Comparison of ENCODE assay signal across 9 cellular contexts in the genomic region with DNA sequence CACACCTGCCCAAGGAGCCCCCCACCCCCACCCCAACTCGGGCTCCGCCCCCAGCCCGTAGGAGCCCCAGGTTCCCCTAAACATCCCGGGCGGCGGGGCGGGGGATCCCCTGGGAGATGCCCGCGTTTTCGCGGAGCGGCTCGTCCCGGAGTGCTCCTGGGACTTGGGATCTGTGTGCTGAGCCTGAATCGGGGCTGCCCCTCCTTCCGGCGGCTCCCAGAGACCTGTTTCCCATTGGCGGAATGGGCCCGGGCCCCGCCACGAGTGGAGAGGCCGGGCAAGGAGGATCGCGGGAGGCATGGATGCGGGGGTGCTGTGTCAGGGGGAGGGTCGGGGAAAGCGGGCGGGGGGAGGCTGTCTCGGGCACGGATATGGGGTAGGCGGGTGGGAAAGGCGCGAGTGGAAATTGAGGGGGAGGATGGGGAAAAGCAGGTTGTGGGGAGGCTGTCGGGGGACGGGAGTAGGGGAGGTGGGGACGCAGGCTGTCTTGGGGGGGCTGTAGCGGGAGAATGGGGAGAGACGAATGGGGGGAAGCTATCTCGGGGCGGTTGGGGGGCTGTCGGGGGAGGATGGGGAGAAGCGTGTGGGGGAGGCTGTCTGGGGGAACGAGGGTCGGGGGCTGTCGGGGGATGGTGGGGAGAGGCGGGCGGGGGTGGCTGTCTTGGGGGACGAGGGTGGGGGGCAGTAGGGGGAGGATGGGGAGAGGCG. TPM values are rescaled to one million over a fixed set of nuclear protein-coding genes. Genes with fewer than 3 reads are reported as not detected.
A peak's percentile ranks its signal among the peaks of the same experiment; 100 is the strongest.
DNase-seq lines count a peak whose midpoint lies in the region; ATAC-seq and TF ChIP-seq lines count a peak whose summit lies in the region.
"Had no signal": no experiment of that assay in that cellular context is flagged by ENCODE, and none has a peak within 500 bp of the region (broad histone marks: within the 10 kb centered on the region; RNA-seq: fewer than 3 reads in every experiment).

No MANE protein-coding gene starts in this region.

- ATAC-seq in mucosa of descending colon (peak; percentile 31), GM21390 (IDR thresholded peaks at IDR 0.05; ENCODE audit: unreplicated experiment) (no peak), HG02798 (IDR thresholded peaks at IDR 0.05; ENCODE audit: poor library complexity, unreplicated experiment) (no peak)

- peak overlapping the region; percentile 17 for H3K4me3 Mint-ChIP-seq in dendritic cell treated with granulocyte-macrophage colony-stimulating factor and Interleukin-4, amounts not matched to agents 40 ng/mL and 50 ng/mL, for 4 days

- H3K9me3 Mint-ChIP-seq in dendritic cell treated with granulocyte-macrophage colony-stimulating factor and Interleukin-4, amounts not matched to agents 40 ng/mL and 50 ng/mL, for 4 days = no peaks in the 10 kb centered on the region

- peaks cover 36% of the 10 kb centered on the region for H3K27me3 Mint-ChIP-seq in dendritic cell treated with granulocyte-macrophage colony-stimulating factor and Interleukin-4, amounts not matched to agents 40 ng/mL and 50 ng/mL, for 4 days

- no peaks in the 10 kb centered on the region for H3K27me3 ChIP-seq in BJ (ENCODE audit: control insufficient read depth, insufficient read depth, low read length)

- H3K36me3 ChIP-seq in BJ (ENCODE audit: control insufficient read depth, insufficient read depth, low read length) (peaks cover 3% of the 10 kb centered on the region; the same call in 1 of the 2 replicates), mucosa of descending colon (ENCODE audit: low read depth) (peaks cover 1% of the 10 kb centered on the region)

- POLR2A ChIA-PET in BJ (lab: Charles Lee) = no interaction called here

- intact Hi-C loops in dendritic cell treated with granulocyte-macrophage colony-stimulating factor and Interleukin-4, amounts not matched to agents 40 ng/mL and 50 ng/mL, for 4 days (cut with micrococcal nuclease) = no loop called here
- intact Hi-C loops in mucosa of descending colon (cut with DNase I, micrococcal nuclease) = no loop called here

- in situ Hi-C loops in G401 (cut with HindIII; ENCODE audit: low sequenced_read_pairs) = no loop called here

- TF ChIP-seq CTCF in BJ (IDR thresholded peaks at IDR 0.05; ENCODE audit: insufficient read depth, low read depth, low read length) (no peak), mucosa of descending colon (IDR thresholded peaks at IDR 0.05) (no peak)

- no peak for DNase-seq in BJ (ENCODE audit: low read depth)
- peak; percentile 36 for DNase-seq in HT-29 (ENCODE audit: low spot score)
- peak in 2 of 3 donors; percentile 50 to 52 for DNase-seq in mucosa of descending colon
- DNase-seq in glomerular visceral epithelial cell (ENCODE audit: extremely low spot score) = no peak
- no peak for DNase-seq in G401 (ENCODE audit: low spot score)

- H3K36me3 Mint-ChIP-seq in dendritic cell treated with granulocyte-macrophage colony-stimulating factor and Interleukin-4, amounts not matched to agents 40 ng/mL and 50 ng/mL, for 4 days (ENCODE audit: low read depth) = peaks cover 33% of the 10 kb centered on the region

- no peaks in the 10 kb centered on the region for H3K9me3 ChIP-seq in mucosa of descending colon

- no peaks in the 10 kb centered on the region for H3K4me1 Mint-ChIP-seq in dendritic cell treated with granulocyte-macrophage colony-stimulating factor and Interleukin-4, amounts not matched to agents 40 ng/mL and 50 ng/mL, for 4 days (ENCODE audit: low read depth)

- H3K4me1 ChIP-seq in mucosa of descending colon (ENCODE audit: low read depth) = peaks cover 3% of the 10 kb centered on the region

- CTCF ChIA-PET in BJ (lab: Yijun Ruan, JAX) = no interaction called here

- no peak overlapping the region for H3K27ac Mint-ChIP-seq in dendritic cell treated with granulocyte-macrophage colony-stimulating factor and Interleukin-4, amounts not matched to agents 40 ng/mL and 50 ng/mL, for 4 days

- H3K4me3 ChIP-seq in BJ (ENCODE audit: low read depth, low read length) = peak overlapping the region; percentile 46
- H3K4me3 ChIP-seq in mucosa of descending colon = no peak overlapping the region

RNA-seq across cellular contexts. Expression of a gene that starts 0.6 kb away (rescaled TPM):
- polyA plus RNA-seq in BJ (2011; rRNA removed) = not detected in 2 replicates
- polyA minus RNA-seq in BJ (2011; rRNA and poly(A)+ RNA removed) = not detected in 2 replicates
- total RNA-seq in HT-29 (2014; rRNA removed; shearing (Covaris generic)) = 16.2 and 21.8 TPM in 2 replicates
- total RNA-seq in mucosa of descending colon = 1 to 10 TPM in 2 of 3 donors, not detected in 1; 1.3 to 2.8 TPM
- total RNA-seq in G401 (2014; rRNA removed; shearing (Covaris generic)) = 0.37 TPM in 1 of 2 replicates, not detected in the other
- total RNA-seq: skeletal muscle tissue had no signal

RNA-seq across cellular contexts. Expression of a gene that starts 41.4 kb away (rescaled TPM):
- 2.7 and 2.8 TPM in 2 replicates for polyA plus RNA-seq in BJ (2011; rRNA removed)
- polyA minus RNA-seq in BJ (2011; rRNA and poly(A)+ RNA removed) = 3.1 and 3.9 TPM in 2 replicates
- 36.2 and 47.6 TPM in 2 replicates for total RNA-seq in HT-29 (2014; rRNA removed; shearing (Covaris generic))
- 10 to 100 TPM; 37.0 to 50.5 (median 45.5) TPM for total RNA-seq in mucosa of descending colon
- 13.6 and 53.5 TPM in 2 replicates for total RNA-seq in G401 (2014; rRNA removed; shearing (Covaris generic))

Comparison
In these comparisons a context has a peak if more than half of its experiments do, and no peak if none do; other contexts are left out.
1. DNase-seq: peak in HT-29 (single experiment) and mucosa of descending colon (2 of 3); none in BJ (single experiment), glomerular visceral epithelial cell (single experiment) and G401 (single experiment).